In genomic region chr9:4137234-4137633, GRCh38 we compare ENCODE assay signal across 9 cellular contexts.
A peak's percentile ranks its signal among the peaks of the same experiment; 100 is the strongest.
DNase-seq lines count a peak whose midpoint lies in the region; ATAC-seq and TF ChIP-seq lines count a peak whose summit lies in the region.
"Had no signal": no experiment of that assay in that cellular context is flagged by ENCODE, and none has a peak within 500 bp of the region (broad histone marks: within the 10 kb centered on the region; RNA-seq: fewer than 3 reads in every experiment).

No MANE protein-coding gene starts in this region.

- H3K4me1 ChIP-seq in GM23248 (ENCODE audit: insufficient read depth) (peaks cover 45% of the 10 kb centered on the region), foreskin keratinocyte (peaks cover 26% of the 10 kb centered on the region), prostate gland (replicated peaks) (peaks cover 6% of the 10 kb centered on the region)

- no peaks in the 10 kb centered on the region for H4K20me1 ChIP-seq in GM23248 (ENCODE audit: insufficient read depth)

- H3K27ac ChIP-seq in GM23248 (peak overlapping the region; percentile 71), foreskin keratinocyte (no peak overlapping the region), prostate gland (peak overlapping the region in 1 of 2 donors; percentile 24)

- peaks cover 82% of the 10 kb centered on the region for H3K79me2 ChIP-seq in GM23248 (ENCODE audit: insufficient read depth)

- no peaks in the 10 kb centered on the region for H3K9me2 ChIP-seq in GM23248 (ENCODE audit: insufficient read depth)

- peak overlapping the region; percentile 63 for H3K4me2 ChIP-seq in GM23248 (ENCODE audit: unreplicated experiment)

- WGBS in GM23248 (ENCODE audit: low coverage in 1 of 2, low lambda C conversion rate in 2 of 2, missing lambda C conversion rate in 2 of 2), 2 experiments, result 0 to 4% methylated on average over 1 of the region's 1 CpG
- 77% methylated on average over 1 of the region's 1 CpG for WGBS in prostate gland

- H3K36me3 ChIP-seq in GM23248 (ENCODE audit: low read depth) (no peaks in the 10 kb centered on the region), prostate gland (no peaks in the 10 kb centered on the region)

- peak overlapping the region; percentile 43 for H3K4me3 ChIP-seq in GM23248
- no peak overlapping the region for H3K4me3 ChIP-seq in prostate gland

- H3K27me3 ChIP-seq in GM23248 (replicated peaks; ENCODE audit: insufficient read depth) (no peaks in the 10 kb centered on the region), foreskin keratinocyte (no peaks in the 10 kb centered on the region), prostate gland (replicated peaks; ENCODE audit: insufficient read depth) (no peaks in the 10 kb centered on the region)

- TF ChIP-seq CTCF in foreskin keratinocyte (conservative IDR thresholded peaks at IDR 0.05), result no peak
- TF ChIP-seq CTCF in prostate gland (IDR thresholded peaks at IDR 0.05), result no peak

- peaks cover 37% of the 10 kb centered on the region for H3F3A ChIP-seq in GM23248 (ENCODE audit: insufficient read depth)

- H3K9me3 ChIP-seq in GM23248 (ENCODE audit: low read depth) (no peaks in the 10 kb centered on the region), prostate gland (no peaks in the 10 kb centered on the region)

- peak; percentile 98 for ATAC-seq in foreskin keratinocyte
- peak; percentile 38 for ATAC-seq in sciatic nerve
- ATAC-seq in HG03135 (IDR thresholded peaks at IDR 0.05; ENCODE audit: unreplicated experiment), result no peak
- ATAC-seq in HG02981 (IDR thresholded peaks at IDR 0.05; ENCODE audit: unreplicated experiment), result no peak
- ATAC-seq: activated CD4-positive, CD25-positive, alpha-beta regulatory T cell treated with anti-CD3 and anti-CD28 coated beads, Interleukin-2, amount 50 U/mL, for 24 hours had no signal

- peak; percentile 90 for DNase-seq in GM23248
- peak; percentile 40 for DNase-seq in T1000 (lab: John Stamatoyannopoulos, UW)
- DNase-seq in foreskin keratinocyte, result peak; percentile 96 to 98
- DNase-seq in sciatic nerve (ENCODE audit: low spot score), result no peak
- DNase-seq in cerebellum (ENCODE audit: low spot score), result no peak
- DNase-seq in prostate gland (ENCODE audit: low spot score), result no peak

- intact Hi-C loops in sciatic nerve (cut with DNase I) (no loop called here), prostate gland (cut with DNase I) (no loop called here)

- H3K9ac ChIP-seq in GM23248, result peak overlapping the region; percentile 23; the same call in 1 of the 2 replicates

- no peak for TF ChIP-seq POLR2A in prostate gland (IDR thresholded peaks at IDR 0.05)

- no peak overlapping the region for H2AFZ ChIP-seq in GM23248

- in situ Hi-C loops in GM23248 (cut with MboI), result no loop called here

Comparison
In these comparisons a context has a peak if more than half of its experiments do, and no peak if none do; other contexts are left out.
1. DNase-seq: peak in GM23248 (single experiment), T1000 (single experiment) and foreskin keratinocyte (2 of 2); none in sciatic nerve (single experiment), cerebellum (single experiment) and prostate gland (single experiment).
2. ATAC-seq: peak in foreskin keratinocyte (single experiment) and sciatic nerve (single experiment); none in HG03135 (single experiment) and HG02981 (single experiment).